1 cellular context compared by ENCODE assay signal in genomic region chr9:96020822-96021615, GRCh38.
TF ChIP-seq lines count a peak whose summit lies in the region.

No MANE protein-coding gene starts in this region.

TF ChIP-seq in HEK293, 187 proteins besides CTCF, POLR2A, EP300 and RAD21 (continued from another document):
- TF ChIP-seq, protein P1, sequence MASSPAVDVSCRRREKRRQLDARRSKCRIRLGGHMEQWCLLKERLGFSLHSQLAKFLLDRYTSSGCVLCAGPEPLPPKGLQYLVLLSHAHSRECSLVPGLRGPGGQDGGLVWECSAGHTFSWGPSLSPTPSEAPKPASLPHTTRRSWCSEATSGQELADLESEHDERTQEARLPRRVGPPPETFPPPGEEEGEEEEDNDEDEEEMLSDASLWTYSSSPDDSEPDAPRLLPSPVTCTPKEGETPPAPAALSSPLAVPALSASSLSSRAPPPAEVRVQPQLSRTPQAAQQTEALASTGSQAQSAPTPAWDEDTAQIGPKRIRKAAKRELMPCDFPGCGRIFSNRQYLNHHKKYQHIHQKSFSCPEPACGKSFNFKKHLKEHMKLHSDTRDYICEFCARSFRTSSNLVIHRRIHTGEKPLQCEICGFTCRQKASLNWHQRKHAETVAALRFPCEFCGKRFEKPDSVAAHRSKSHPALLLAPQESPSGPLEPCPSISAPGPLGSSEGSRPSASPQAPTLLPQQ (tag by site-specific recombination; IDR thresholded peaks at IDR 0.05) = peak; percentile 86
